11 cellular contexts compared by ENCODE assay signal in genomic region chr9:125446581-125447094, GRCh38.
DNase-seq lines count a peak whose midpoint lies in the region; ATAC-seq, FAIRE-seq and TF ChIP-seq lines count a peak whose summit lies in the region.
"Had no signal": no experiment of that assay in that cellular context is flagged by ENCODE, and none has a peak within 500 bp of the region (broad histone marks: within the 10 kb centered on the region; RNA-seq: fewer than 3 reads in every experiment).

No MANE protein-coding gene starts in this region.

- no peak for TF ChIP-seq POLR2A in GM12878 (IDR thresholded peaks at IDR 0.05; ENCODE audit: low read depth, low read length)
- TF ChIP-seq POLR2A in gastroesophageal sphincter (IDR thresholded peaks at IDR 0.05): no peak

- BruUV-seq in GM12878 (replicated peaks; lab: Mats Ljungman, UMichigan): no TSS peak

- TF ChIP-seq CTCF in GM13976 (IDR thresholded peaks at IDR 0.05; ENCODE audit: borderline replicate concordance, control extremely low read depth, extremely low read depth, insufficient read depth, missing control alignments) (no peak), GM20000 (IDR thresholded peaks at IDR 0.05; ENCODE audit: extremely low read depth, missing control alignments) (no peak), GM12878 (IDR thresholded peaks at IDR 0.05 in 2 of 3, conservative IDR thresholded peaks at IDR 0.05 in 1 of 3; ENCODE audit: control insufficient read depth in 2 of 3, extremely low read depth in 1 of 3, insufficient read depth in 1 of 3, low read depth in 3 of 3, low read length in 3 of 3) (no peak), gastroesophageal sphincter (IDR thresholded peaks at IDR 0.05) (no peak)

- H3K9ac ChIP-seq in GM12878 (ENCODE audit: control insufficient read depth, insufficient read depth, low read length): peak overlapping the region; percentile 11; the same call in 1 of the 2 replicates

- peak; percentile 82 for DNase-seq in GM13976 (ENCODE audit: low spot score)
- DNase-seq in GM20000 (ENCODE audit: low spot score): peak; percentile 80
- peak; percentile 92 for DNase-seq in GM12878 (ENCODE audit: low read depth, low spot score)
- DNase-seq in activated gamma-delta T cell (lab: John Stamatoyannopoulos, UW): no peak
- DNase-seq in retina: no peak
- DNase-seq: activated naive CD8-positive, alpha-beta T cell treated with anti-CD3 and anti-CD28 coated beads, Interleukin-2, amount 10 ng/mL, durations not matched to agents 7 days and 5 days had no signal

- no peaks in the 10 kb centered on the region; the same call in 1 of the 2 replicates for H4K20me1 ChIP-seq in GM12878 (ENCODE audit: control insufficient read depth, insufficient read depth)

- H3K9me3 ChIP-seq in GM12878 (replicated peaks; ENCODE audit: control insufficient read depth, insufficient read depth, low read length) (no peaks in the 10 kb centered on the region), gastroesophageal sphincter (no peaks in the 10 kb centered on the region)

- RAD21 ChIA-PET in GM12878 (lab: Charles Lee; ENCODE audit: unreplicated experiment): interaction anchor here (1.1 kb wide), 1 partner anchor 84 kb away, joined by 3 read pairs; no protein-coding TSS in a partner anchor

- no peaks in the 10 kb centered on the region for H3K27me3 ChIP-seq in GM12878 (replicated peaks in 1 of 2; ENCODE audit: control insufficient read depth in 2 of 2, insufficient read depth in 2 of 2, low read length in 1 of 2)
- H3K27me3 ChIP-seq in gastroesophageal sphincter: no peaks in the 10 kb centered on the region

- H2AFZ ChIP-seq in GM12878 (ENCODE audit: control insufficient read depth, low read depth, low read length): peak overlapping the region; percentile 19; the same call in 1 of the 2 replicates

- peak overlapping the region; percentile 44 for H3K4me2 ChIP-seq in GM12878 (ENCODE audit: control insufficient read depth, insufficient read depth)

- H3K36me3 ChIP-seq in GM12878 (ENCODE audit: control insufficient read depth in 2 of 2, insufficient read depth in 2 of 2, low read length in 1 of 2): peaks cover 4 to 10% of the 10 kb centered on the region in 2 experiments; a peak in 3 of 4 replicates
- H3K36me3 ChIP-seq in gastroesophageal sphincter: peaks cover 0 to 47% of the 10 kb centered on the region in 2 donors

- CTCF ChIA-PET in GM12878 (lab: Yijun Ruan, JAX): interaction anchor here (1.2 kb wide), 1 partner anchor 28 kb away, joined by 3 read pairs; no protein-coding TSS in a partner anchor

- no peak for TF ChIP-seq RAD21 in GM12878 (IDR thresholded peaks at IDR 0.05; ENCODE audit: insufficient read depth, low read depth, low read length)

- peak overlapping the region; percentile 52 for H3K27ac ChIP-seq in GM12878 (ENCODE audit: control insufficient read depth, insufficient read depth)
- H3K27ac ChIP-seq in gastroesophageal sphincter: no peak overlapping the region
- H3K27ac ChIP-seq: SK-N-MC had no signal

- peak; percentile 80 to 83 for TF ChIP-seq EP300 in GM12878 (IDR thresholded peaks at IDR 0.05; ENCODE audit: borderline replicate concordance in 1 of 2, control insufficient read depth in 1 of 2, low read depth in 2 of 2, low read length in 2 of 2)
- TF ChIP-seq EP300 in gastroesophageal sphincter (IDR thresholded peaks at IDR 0.05): no peak

- no peaks in the 10 kb centered on the region for H3K79me2 ChIP-seq in GM12878 (ENCODE audit: control insufficient read depth, insufficient read depth, low read length)

- SMC1A ChIA-PET in GM12878 (lab: Charles Lee; ENCODE audit: uncharacterized antibody, unreplicated experiment): interaction anchor here (0.5 kb wide), 1 partner anchor 786 kb away, joined by 4 read pairs; no protein-coding TSS in a partner anchor

- in situ Hi-C loops in GM13976 (cut with MboI; ENCODE audit: low sequenced_read_pairs, unreplicated experiment) (no loop called here), GM12878 (cut with MboI) (no loop called here)

- POLR2A ChIA-PET in GM12878 (lab: Charles Lee): no interaction called here

- ATAC-seq in HG03175 (IDR thresholded peaks at IDR 0.05; ENCODE audit: unreplicated experiment) (peak; percentile 96), GM12878 (peak; percentile 99), HG03045 (IDR thresholded peaks at IDR 0.05; ENCODE audit: unreplicated experiment) (no peak), gastroesophageal sphincter (no peak)
- ATAC-seq: K562 had no signal

- peaks cover 14% of the 10 kb centered on the region for H3K4me1 ChIP-seq in GM12878 (ENCODE audit: control insufficient read depth, insufficient read depth, low read length)
- peaks cover 0 to 8% (median 0%) of the 10 kb centered on the region in 3 donors for H3K4me1 ChIP-seq in gastroesophageal sphincter

- WGBS in GM12878 (ENCODE audit: insufficient coverage, insufficient replicate concordance, low lambda C conversion rate, missing lambda C conversion rate): 6% methylated on average over 6 of the region's 6 CpGs
- WGBS in gastroesophageal sphincter (ENCODE audit: low coverage in 1 of 2), 2 donors: 77 to 80% methylated on average over 6 of the region's 6 CpGs

- H3K4me3 ChIP-seq in GM12878 (no peak overlapping the region), gastroesophageal sphincter (no peak overlapping the region)
- H3K4me3 ChIP-seq: K562, SK-N-MC had no signal

- intact Hi-C loops in GM12878 (cut with micrococcal nuclease; ENCODE audit: unreplicated experiment): no loop called here

- peak; percentile 73 for FAIRE-seq in GM12878 (lab: Jason Lieb, UNC)
- FAIRE-seq: K562 had no signal

TF ChIP-seq in GM12878, 131 proteins besides CTCF, POLR2A, EP300 and RAD21 (continues in another document):
- peak; percentile 85 for TF ChIP-seq MAX (IDR thresholded peaks at IDR 0.05; ENCODE audit: low read depth, low read length)
- TF ChIP-seq NFIC (IDR thresholded peaks at IDR 0.05; ENCODE audit: low read depth, low read length): peak; percentile 57; the same call in 1 of the 2 replicates
- TF ChIP-seq NR2F1 (conservative IDR thresholded peaks at IDR 0.05): peak; percentile 60; the same call in 1 of the 2 replicates
- peak; percentile 69; the same call in 1 of the 2 replicates for TF ChIP-seq HDGF (IDR thresholded peaks at IDR 0.05)
- peak; percentile 98 for TF ChIP-seq MEF2B (IDR thresholded peaks at IDR 0.05; ENCODE audit: partially characterized antibody, poor library complexity, severe bottlenecking)
- peak; percentile 54 to 71; a peak in 2 of 4 replicates for TF ChIP-seq IKZF2 (IDR thresholded peaks at IDR 0.05)
- TF ChIP-seq USF1 (IDR thresholded peaks at IDR 0.05; ENCODE audit: borderline replicate concordance, extremely low read length, insufficient read depth, low read depth, low read length): peak; percentile 5
- peak; percentile 27; the same call in 1 of the 2 replicates for TF ChIP-seq CREB1 (IDR thresholded peaks at IDR 0.05; ENCODE audit: low read depth)
- peak; percentile 83 for TF ChIP-seq PAX5 (IDR thresholded peaks at IDR 0.05; ENCODE audit: borderline replicate concordance, low read depth, low read length)
- peak; percentile 78; the same call in 1 of the 2 replicates for TF ChIP-seq TBL1XR1 (IDR thresholded peaks at IDR 0.05; ENCODE audit: low read depth, low read length)
- TF ChIP-seq BMI1 (IDR thresholded peaks at IDR 0.05; ENCODE audit: borderline replicate concordance): 0 out of 2 replicates have a peak, but pooled peaks have one; percentile 19
- no peak; the same call in 1 of the 2 replicates for TF ChIP-seq IKZF1 (conservative IDR thresholded peaks at IDR 0.05)
- TF ChIP-seq ZNF207 (IDR thresholded peaks at IDR 0.05; ENCODE audit: borderline replicate concordance): no peak
- TF ChIP-seq NR2C1 (IDR thresholded peaks at IDR 0.05): no peak
- TF ChIP-seq ATF2 (IDR thresholded peaks at IDR 0.05; ENCODE audit: low read length): 0 out of 2 replicates have a peak, but pooled peaks have one; percentile 47
- TF ChIP-seq MXI1 (IDR thresholded peaks at IDR 0.05; ENCODE audit: low read depth, low read length): peak; percentile 87
- peak; percentile 67 for TF ChIP-seq PBX3 (IDR thresholded peaks at IDR 0.05; ENCODE audit: insufficient replicate concordance, low read depth, low read length)
- TF ChIP-seq WRNIP1 (IDR thresholded peaks at IDR 0.05; ENCODE audit: borderline replicate concordance, low read depth, low read length): peak; percentile 97

Comparison
In these comparisons a context has a peak if more than half of its experiments do, and no peak if none do; other contexts are left out.
1. DNase-seq: peak in GM13976 (single experiment), GM20000 (single experiment) and GM12878 (single experiment); none in activated gamma-delta T cell (single experiment) and retina (single experiment).
2. ATAC-seq: peak in HG03175 (single experiment) and GM12878 (single experiment); none in HG03045 (single experiment) and gastroesophageal sphincter (single experiment).